In the genomic region with DNA sequence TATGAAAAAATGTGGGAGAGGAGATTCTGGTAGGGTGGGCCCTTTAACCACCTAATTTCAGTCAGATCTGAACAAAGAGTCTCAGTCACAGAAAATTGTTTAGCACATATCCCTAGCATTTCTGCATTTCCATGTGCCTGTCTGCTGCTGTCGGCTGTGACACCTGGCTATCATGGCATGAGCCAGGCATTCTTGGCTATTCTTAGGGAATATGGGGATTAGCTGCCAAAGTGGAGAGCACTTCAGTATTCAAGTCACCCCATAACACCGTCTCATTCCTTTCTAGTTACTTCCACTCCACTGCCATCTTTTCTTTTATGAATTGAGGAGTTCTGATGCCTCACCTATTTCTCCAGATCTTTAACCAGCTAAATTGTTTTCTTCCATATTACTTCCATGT, we compare ENCODE assay signal across 16 cellular contexts.
DNase-seq lines count a peak whose midpoint lies in the region; ATAC-seq and TF ChIP-seq lines count a peak whose summit lies in the region.
"Had no signal": no experiment of that assay in that cellular context is flagged by ENCODE, and none has a peak within 500 bp of the region (broad histone marks: within the 10 kb centered on the region; RNA-seq: fewer than 3 reads in every experiment).

No MANE protein-coding gene starts in this region.

- ATAC-seq in GM23338 = no peak
- ATAC-seq in right cardiac atrium = peak; percentile 25 to 29
- ATAC-seq in GM18907 (IDR thresholded peaks at IDR 0.05; ENCODE audit: unreplicated experiment) = no peak
- ATAC-seq in mucosa of descending colon = no peak

- H3K9me3 Mint-ChIP-seq in GM23338 (peaks cover 20% of the 10 kb centered on the region; the same call in 2 of the 3 replicates), progenitor cell of endocrine pancreas (ENCODE audit: low read depth) (peaks cover 5% of the 10 kb centered on the region)

- H3K79me2 ChIP-seq in GM23338 (replicated peaks; ENCODE audit: insufficient read depth) = peaks cover 3% of the 10 kb centered on the region

- no peak overlapping the region for H3K4me2 ChIP-seq in GM23338
- H3K4me2 ChIP-seq: BLaER1 had no signal

- WGBS in right cardiac atrium = 65% methylated on average over 2 of the region's 2 CpGs

- no peaks in the 10 kb centered on the region for H3K27me3 ChIP-seq in cardiac muscle cell
- H3K27me3 ChIP-seq in left ventricle myocardium inferior (ENCODE audit: low read depth) = no peaks in the 10 kb centered on the region
- H3K27me3 ChIP-seq in GM23338 (ENCODE audit: insufficient read depth) = no peaks in the 10 kb centered on the region
- no peaks in the 10 kb centered on the region for H3K27me3 ChIP-seq in right cardiac atrium (ENCODE audit: control insufficient read depth, insufficient read depth)
- H3K27me3 ChIP-seq: BLaER1 had no signal

- intact Hi-C loops in left ventricle myocardium inferior (cut with micrococcal nuclease) (no loop called here), right cardiac atrium (cut with DNase I) (no loop called here), mucosa of descending colon (cut with DNase I, micrococcal nuclease) (no loop called here)

- H3K27ac Mint-ChIP-seq in GM23338 (peak overlapping the region; percentile 22; the same call in 1 of the 2 replicates), progenitor cell of endocrine pancreas (peak overlapping the region; percentile 49)
- H3K27ac Mint-ChIP-seq: CD14-positive monocyte; CD4-positive, alpha-beta memory T cell had no signal

- H3K9me2 ChIP-seq in GM23338 (ENCODE audit: insufficient read depth) = no peaks in the 10 kb centered on the region

- H3K9me3 ChIP-seq in cardiac muscle cell (ENCODE audit: low read depth) (no peaks in the 10 kb centered on the region), left ventricle myocardium inferior (replicated peaks) (peaks cover 16% of the 10 kb centered on the region), right cardiac atrium (ENCODE audit: control insufficient read depth, low read length) (no peaks in the 10 kb centered on the region), mucosa of descending colon (peaks cover 3% of the 10 kb centered on the region)

- H3K27me3 Mint-ChIP-seq in GM23338 (ENCODE audit: insufficient read depth, low read depth, poor library complexity) (peaks cover 7% of the 10 kb centered on the region), progenitor cell of endocrine pancreas (no peaks in the 10 kb centered on the region)

- H3K4me3 ChIP-seq in cardiac muscle cell = no peak overlapping the region
- no peak overlapping the region for H3K4me3 ChIP-seq in left ventricle myocardium inferior
- no peak overlapping the region for H3K4me3 ChIP-seq in GM23338
- H3K4me3 ChIP-seq in right cardiac atrium (ENCODE audit: low read length) = no peak overlapping the region
- no peak overlapping the region for H3K4me3 ChIP-seq in mucosa of descending colon
- H3K4me3 ChIP-seq: BLaER1 had no signal

- no peak overlapping the region for H2AFZ ChIP-seq in GM23338

- H3K27ac ChIP-seq in cardiac muscle cell (peak overlapping the region; percentile 59), left ventricle myocardium inferior (replicated peaks) (no peak overlapping the region), GM23338 (ENCODE audit: low read depth) (peak overlapping the region; percentile 79), right cardiac atrium (ENCODE audit: low read length) (no peak overlapping the region)
- H3K27ac ChIP-seq: BLaER1 had no signal

- TF ChIP-seq CTCF in cardiac muscle cell (IDR thresholded peaks at IDR 0.05; ENCODE audit: low read depth, low read length) (no peak), left ventricle myocardium inferior (IDR thresholded peaks at IDR 0.05; ENCODE audit: borderline replicate concordance) (no peak), GM23338 (conservative IDR thresholded peaks at IDR 0.05; ENCODE audit: low read depth in 2 of 2) (no peak), progenitor cell of endocrine pancreas (IDR thresholded peaks at IDR 0.05; ENCODE audit: unreplicated experiment) (no peak), mucosa of descending colon (IDR thresholded peaks at IDR 0.05) (no peak)

- H3K4me1 ChIP-seq in cardiac muscle cell (ENCODE audit: low read depth) (peaks cover 27% of the 10 kb centered on the region), left ventricle myocardium inferior (peaks cover 4% of the 10 kb centered on the region), GM23338 (ENCODE audit: insufficient read depth) (no peaks in the 10 kb centered on the region), right cardiac atrium (ENCODE audit: control insufficient read depth, insufficient read depth, low read length) (no peaks in the 10 kb centered on the region), mucosa of descending colon (ENCODE audit: low read depth) (no peaks in the 10 kb centered on the region)

- no peaks in the 10 kb centered on the region for H3K36me3 ChIP-seq in cardiac muscle cell
- H3K36me3 ChIP-seq in left ventricle myocardium inferior = peaks cover 7% of the 10 kb centered on the region
- peaks cover 29% of the 10 kb centered on the region for H3K36me3 ChIP-seq in GM23338 (ENCODE audit: insufficient read depth)
- no peaks in the 10 kb centered on the region for H3K36me3 ChIP-seq in mucosa of descending colon (ENCODE audit: low read depth)
- H3K36me3 ChIP-seq: BLaER1 had no signal

- peaks cover 5% of the 10 kb centered on the region; the same call in 1 of the 2 replicates for H4K20me1 ChIP-seq in GM23338 (replicated peaks; ENCODE audit: insufficient read depth)
- H4K20me1 ChIP-seq: BLaER1 had no signal

- H3K36me3 Mint-ChIP-seq in GM23338 (ENCODE audit: low read depth) (peaks cover 90% of the 10 kb centered on the region), progenitor cell of endocrine pancreas (ENCODE audit: insufficient read depth) (peaks cover 69% of the 10 kb centered on the region)
- H3K36me3 Mint-ChIP-seq: CD14-positive monocyte; CD4-positive, alpha-beta memory T cell had no signal

- no peak for DNase-seq in cardiac muscle cell (ENCODE audit: low read depth in 1 of 2, low spot score in 1 of 2)
- DNase-seq in left ventricle myocardium inferior = no peak
- DNase-seq in GM23338 (ENCODE audit: low spot score) = no peak
- no peak for DNase-seq in right cardiac atrium
- no peak for DNase-seq in progenitor cell of endocrine pancreas (ENCODE audit: low spot score, unreplicated experiment)
- DNase-seq in ureter (ENCODE audit: low spot score) = no peak
- no peak for DNase-seq in mucosa of descending colon
- DNase-seq: 8988T; Calu3; CD4-positive, alpha-beta memory T cell; DMS79 treated with DMSO at 0.1 percent for 48 hours; GF-D8; HCEC 1CT had no signal

- H3K4me1 Mint-ChIP-seq in GM23338 (peaks cover 4% of the 10 kb centered on the region; the same call in 2 of the 3 replicates), progenitor cell of endocrine pancreas (ENCODE audit: low read depth) (peaks cover 1% of the 10 kb centered on the region)
- H3K4me1 Mint-ChIP-seq: CD14-positive monocyte; CD4-positive, alpha-beta memory T cell had no signal

- H3K4me3 Mint-ChIP-seq in GM23338 (no peak overlapping the region), progenitor cell of endocrine pancreas (ENCODE audit: low read depth) (no peak overlapping the region)
- H3K4me3 Mint-ChIP-seq: CD14-positive monocyte; CD4-positive, alpha-beta memory T cell had no signal

- no peaks in the 10 kb centered on the region; the same call in 1 of the 2 replicates for H3F3A ChIP-seq in GM23338 (replicated peaks; ENCODE audit: low read depth)

TF ChIP-seq in GM23338, 12 proteins besides CTCF, POLR2A, EP300 and RAD21 (continues in another document):
- TF ChIP-seq JUNB (IDR thresholded peaks at IDR 0.05; ENCODE audit: unreplicated experiment) = no peak
- TF ChIP-seq NANOG (IDR thresholded peaks at IDR 0.05; ENCODE audit: borderline replicate concordance) = no peak
- TF ChIP-seq ZNF114 (CRISPR knock-in tag; IDR thresholded peaks at IDR 0.05) = no peak
- TF ChIP-seq EZH2phosphoT487 (IDR thresholded peaks at IDR 0.05; ENCODE audit: unreplicated experiment) = no peak
- TF ChIP-seq STAT1 (IDR thresholded peaks at IDR 0.05; ENCODE audit: unreplicated experiment) = no peak
- no peak for TF ChIP-seq EZH2 (IDR thresholded peaks at IDR 0.05; ENCODE audit: low read depth, unreplicated experiment)
- no peak for TF ChIP-seq ZNF331 (CRISPR knock-in tag; IDR thresholded peaks at IDR 0.05; ENCODE audit: low read depth)
- no peak for TF ChIP-seq POLR2AphosphoS5 (IDR thresholded peaks at IDR 0.05; ENCODE audit: low read depth)

Comparison
In these comparisons a context has a peak if more than half of its experiments do, and no peak if none do; other contexts are left out.
1. H3K27ac ChIP-seq: peak in cardiac muscle cell (single experiment) and GM23338 (single experiment); none in left ventricle myocardium inferior (single experiment) and right cardiac atrium (single experiment).
2. ATAC-seq: peak in right cardiac atrium (2 of 2); none in GM23338 (single experiment), GM18907 (single experiment) and mucosa of descending colon (single experiment).